In genomic region chr18:8965398-8965797, GRCh38 we compare ENCODE assay signal across 19 cellular contexts.
"Had no signal": no experiment of that assay in that cellular context is flagged by ENCODE, and none has a peak within 500 bp of the region (broad histone marks: within the 10 kb centered on the region; RNA-seq: fewer than 3 reads in every experiment).

No MANE protein-coding gene starts in this region.

- H3K4me2 ChIP-seq: KMS-11 had no signal

- H3K9ac ChIP-seq: KMS-11 had no signal

- H3K36me3 ChIP-seq: SJSA1 had no signal

- H3K9me3 ChIP-seq: SJSA1 had no signal

- H3K27me3 ChIP-seq: SJSA1 had no signal

- H3K4me3 ChIP-seq: SJSA1, SK-N-MC had no signal

- DNase-seq: Kasumi-1, MM.1S, NCI-H1048, NCI-H1105, NCI-H1436 treated with DMSO at 0.1 percent for 48 hours, NCI-H1694, NCI-H1930, NCI-H2081, NCI-H2107, NCI-H2227 treated with DMSO at 0.1 percent for 48 hours, NCI-H526 treated with DMSO at 0.1 percent for 48 hours, NCI-H774, Right ventricle myocardium superior, RPMI8226, SIG-M5 had no signal

- H3K27ac ChIP-seq: HL-60, KMS-11, SJSA1, SK-N-MC had no signal
